Comparison of ENCODE assay signal across 23 cellular contexts in the genomic region with DNA sequence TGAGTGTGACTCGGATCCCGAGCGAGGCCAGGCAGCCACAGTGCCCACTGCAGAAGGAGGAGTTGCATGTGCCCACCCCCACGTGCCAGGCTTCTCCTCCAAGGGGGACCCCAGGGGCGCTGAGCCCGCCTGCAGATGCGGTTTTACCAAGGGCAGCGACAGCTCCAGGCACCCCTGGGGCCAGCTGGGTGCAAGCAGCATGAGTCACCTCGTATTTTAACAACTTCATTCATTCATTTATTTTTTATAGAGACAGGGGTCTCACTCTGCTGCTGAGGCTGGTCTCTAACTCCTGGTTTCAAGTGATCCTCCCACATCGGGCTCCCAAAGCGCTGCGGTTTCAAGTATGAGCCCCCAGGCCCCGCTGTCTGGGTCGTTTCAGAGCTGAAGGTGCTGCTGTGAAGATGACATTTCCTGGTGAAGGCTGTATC. TPM values are rescaled to one million over a fixed set of nuclear protein-coding genes. Genes with fewer than 3 reads are reported as not detected.
"Had no signal": no experiment of that assay in that cellular context is flagged by ENCODE, and none has a peak within 500 bp of the region (broad histone marks: within the 10 kb centered on the region; RNA-seq: fewer than 3 reads in every experiment).

No MANE protein-coding gene starts in this region.

- ATAC-seq: activated CD4-positive, alpha-beta T cell treated with anti-CD3 and anti-CD28 coated beads for 36 hours; activated CD8-positive, alpha-beta memory T cell treated with anti-CD3 and anti-CD28 coated beads, Interleukin-2, amount 10 ng/mL, durations not matched to agents 7 days and 5 days; activated naive CD4-positive, alpha-beta T cell treated with anti-CD3 and anti-CD28 coated beads, Interleukin-2, amount 50 U/mL, for 72 hours; activated T-cell treated with anti-CD3 and anti-CD28 coated beads, Interleukin-2, amount 50 U/mL, for 4 hours; gastroesophageal sphincter; heart left ventricle; left ventricle myocardium superior; natural killer cell; pancreas; stimulated activated naive B cell treated with anti-CD40 and anti-IgM and Interleukin-4, amounts not matched to agents 10 μg/mL and 1 μg/mL and 100 μg/mL, for 72 hours had no signal

- H3K4me1 ChIP-seq: adrenal gland, breast epithelium, pancreas had no signal

- DNase-seq: activated CD4-positive, alpha-beta memory T cell treated with anti-CD3 and anti-CD28 coated beads, Interleukin-2, amount 10 ng/mL, durations not matched to agents 7 days and 5 days; activated CD4-positive, alpha-beta T cell treated with anti-CD3 and anti-CD28 coated beads for 36 hours; activated CD8-positive, alpha-beta memory T cell treated with anti-CD3 and anti-CD28 coated beads, Interleukin-2, amount 10 ng/mL, durations not matched to agents 7 days and 5 days; activated T-cell treated with anti-CD3 and anti-CD28 coated beads, Interleukin-2, amount 50 U/mL, for 4 hours; adrenal gland; cerebellar nuclear complex; effector CD4-positive, alpha-beta T cell; kidney glomerular epithelial cell; left ventricle myocardium superior; mesendoderm; natural killer cell; stimulated activated naive B cell treated with anti-CD40 and anti-IgM and Interleukin-4, amounts not matched to agents 10 μg/mL and 1 μg/mL and 100 μg/mL, for 72 hours; thyroid gland had no signal

- H3K4me3 Mint-ChIP-seq: activated CD4-positive, alpha-beta memory T cell treated with anti-CD3 and anti-CD28 coated beads, Interleukin-2, amount 10 ng/mL, durations not matched to agents 7 days and 5 days; activated CD4-positive, alpha-beta T cell treated with anti-CD3 and anti-CD28 coated beads for 36 hours; activated CD8-positive, alpha-beta memory T cell treated with anti-CD3 and anti-CD28 coated beads, Interleukin-2, amount 10 ng/mL, durations not matched to agents 7 days and 5 days; activated T-cell treated with anti-CD3 and anti-CD28 coated beads, Interleukin-2, amount 50 U/mL, for 4 hours; natural killer cell; stimulated activated naive B cell treated with anti-CD40 and anti-IgM and Interleukin-4, amounts not matched to agents 10 μg/mL and 1 μg/mL and 100 μg/mL, for 72 hours had no signal

- H3K27ac ChIP-seq: adrenal gland, breast epithelium, esophagus muscularis mucosa, gastroesophageal sphincter, heart left ventricle, pancreas, thyroid gland, VCaP had no signal

- H3K9me3 Mint-ChIP-seq: activated CD4-positive, alpha-beta memory T cell treated with anti-CD3 and anti-CD28 coated beads, Interleukin-2, amount 10 ng/mL, durations not matched to agents 7 days and 5 days; activated naive CD4-positive, alpha-beta T cell treated with anti-CD3 and anti-CD28 coated beads, Interleukin-2, amount 50 U/mL, for 72 hours; activated T-cell treated with anti-CD3 and anti-CD28 coated beads, Interleukin-2, amount 50 U/mL, for 4 hours; natural killer cell; stimulated activated naive B cell treated with anti-CD40 and anti-IgM and Interleukin-4, amounts not matched to agents 10 μg/mL and 1 μg/mL and 100 μg/mL, for 72 hours had no signal

- H3K27ac Mint-ChIP-seq: activated CD4-positive, alpha-beta memory T cell treated with anti-CD3 and anti-CD28 coated beads, Interleukin-2, amount 10 ng/mL, durations not matched to agents 7 days and 5 days; activated CD4-positive, alpha-beta T cell treated with anti-CD3 and anti-CD28 coated beads for 36 hours; activated CD8-positive, alpha-beta memory T cell treated with anti-CD3 and anti-CD28 coated beads, Interleukin-2, amount 10 ng/mL, durations not matched to agents 7 days and 5 days; activated naive CD4-positive, alpha-beta T cell treated with anti-CD3 and anti-CD28 coated beads, Interleukin-2, amount 50 U/mL, for 72 hours; natural killer cell; stimulated activated naive B cell treated with anti-CD40 and anti-IgM and Interleukin-4, amounts not matched to agents 10 μg/mL and 1 μg/mL and 100 μg/mL, for 72 hours had no signal

- H3K36me3 ChIP-seq: adrenal gland, breast epithelium, esophagus muscularis mucosa, gastroesophageal sphincter, heart left ventricle, pancreas, thyroid gland had no signal

- H3K4me1 Mint-ChIP-seq: activated CD4-positive, alpha-beta memory T cell treated with anti-CD3 and anti-CD28 coated beads, Interleukin-2, amount 10 ng/mL, durations not matched to agents 7 days and 5 days; activated CD4-positive, alpha-beta T cell treated with anti-CD3 and anti-CD28 coated beads for 36 hours; activated CD8-positive, alpha-beta memory T cell treated with anti-CD3 and anti-CD28 coated beads, Interleukin-2, amount 10 ng/mL, durations not matched to agents 7 days and 5 days; natural killer cell; stimulated activated naive B cell treated with anti-CD40 and anti-IgM and Interleukin-4, amounts not matched to agents 10 μg/mL and 1 μg/mL and 100 μg/mL, for 72 hours had no signal

- H3K36me3 Mint-ChIP-seq: activated CD8-positive, alpha-beta memory T cell treated with anti-CD3 and anti-CD28 coated beads, Interleukin-2, amount 10 ng/mL, durations not matched to agents 7 days and 5 days; activated naive CD4-positive, alpha-beta T cell treated with anti-CD3 and anti-CD28 coated beads, Interleukin-2, amount 50 U/mL, for 72 hours; natural killer cell; stimulated activated naive B cell treated with anti-CD40 and anti-IgM and Interleukin-4, amounts not matched to agents 10 μg/mL and 1 μg/mL and 100 μg/mL, for 72 hours had no signal

- H3K9me3 ChIP-seq: adrenal gland, breast epithelium, esophagus muscularis mucosa, gastroesophageal sphincter, heart left ventricle, pancreas, thyroid gland had no signal

- H3K4me3 ChIP-seq: adrenal gland, breast epithelium, gastroesophageal sphincter, pancreas, thyroid gland had no signal

RNA-seq across cellular contexts. Expression of gene FOXL3, which starts 1.3 kb away (rescaled TPM):
- total RNA-seq: activated CD4-positive, alpha-beta memory T cell treated with anti-CD3 and anti-CD28 coated beads, Interleukin-2, amount 10 ng/mL, durations not matched to agents 7 days and 5 days; activated CD4-positive, alpha-beta T cell treated with anti-CD3 and anti-CD28 coated beads for 36 hours; activated CD8-positive, alpha-beta memory T cell treated with anti-CD3 and anti-CD28 coated beads, Interleukin-2, amount 10 ng/mL, durations not matched to agents 7 days and 5 days; activated naive CD4-positive, alpha-beta T cell treated with anti-CD3 and anti-CD28 coated beads, Interleukin-2, amount 50 U/mL, for 72 hours; activated T-cell treated with anti-CD3 and anti-CD28 coated beads, Interleukin-2, amount 50 U/mL, for 4 hours; adrenal gland; astrocyte; breast epithelium; endothelial cell of umbilical vein; esophagus muscularis mucosa; gastroesophageal sphincter; heart left ventricle; left ventricle myocardium superior; natural killer cell; pancreas; T-helper 1 cell treated with Interleukin-12 subunit alpha and Interleukin-12 subunit beta and Interleukin-4 antibody, amounts not matched to agents 30 ng/mL and 1 ng/mL, for 36 hours; thyroid gland had no signal
- polyA plus RNA-seq: adrenal gland, endothelial cell of umbilical vein, heart left ventricle, pancreas had no signal
